In genomic region chr20:59459586-59459985, GRCh38 we compare ENCODE assay signal across 1 cellular context.
TF ChIP-seq lines count a peak whose summit lies in the region.

No MANE protein-coding gene starts in this region.

TF ChIP-seq in H1, 55 proteins besides CTCF, POLR2A, EP300 and RAD21 (continued from another document):
- TF ChIP-seq GABPA (IDR thresholded peaks at IDR 0.05; ENCODE audit: borderline replicate concordance, insufficient read depth, low read length) (no peak), TBP (IDR thresholded peaks at IDR 0.05; ENCODE audit: low read depth, low read length) (no peak), BACH1 (IDR thresholded peaks at IDR 0.05; ENCODE audit: low read length) (no peak), RFX5 (IDR thresholded peaks at IDR 0.05; ENCODE audit: borderline replicate concordance, low read depth, low read length) (no peak), E2F6 (IDR thresholded peaks at IDR 0.05) (no peak), NRF1 (IDR thresholded peaks at IDR 0.05; ENCODE audit: low read depth, low read length) (no peak), CHD7 (IDR thresholded peaks at IDR 0.05; ENCODE audit: insufficient replicate concordance, low read length) (no peak), CBX5 (IDR thresholded peaks at IDR 0.05; ENCODE audit: low read depth, low read length) (no peak), BCL11A (IDR thresholded peaks at IDR 0.05; ENCODE audit: low read depth in 2 of 2, low read length in 2 of 2) (no peak), HDAC6 (IDR thresholded peaks at IDR 0.05; ENCODE audit: low read depth, low read length) (no peak), SUZ12 (IDR thresholded peaks at IDR 0.05; ENCODE audit: low read length) (no peak), TAF1 (IDR thresholded peaks at IDR 0.05; ENCODE audit: low read depth, low read length) (no peak), KDM1A (IDR thresholded peaks at IDR 0.05; ENCODE audit: borderline replicate concordance, low read length) (no peak), JUN (IDR thresholded peaks at IDR 0.05; ENCODE audit: low read depth, low read length) (no peak), POU5F1 (IDR thresholded peaks at IDR 0.05; ENCODE audit: low read depth, low read length) (no peak), RXRA (IDR thresholded peaks at IDR 0.05; ENCODE audit: insufficient read depth, low read depth, low read length) (no peak)
